In genomic region chr18:2662990-2663389, GRCh38 we compare ENCODE assay signal across 20 cellular contexts. TPM values are rescaled to one million over a fixed set of nuclear protein-coding genes. Genes with fewer than 3 reads are reported as not detected.
DNase-seq lines count a peak whose midpoint lies in the region; ATAC-seq and TF ChIP-seq lines count a peak whose summit lies in the region.
"Had no signal": no experiment of that assay in that cellular context is flagged by ENCODE, and none has a peak within 500 bp of the region (broad histone marks: within the 10 kb centered on the region; RNA-seq: fewer than 3 reads in every experiment).

No MANE protein-coding gene starts in this region.

- H3K27ac Mint-ChIP-seq in activated T-cell treated with anti-CD3 and anti-CD28 coated beads, Interleukin-2, amount 50 U/mL, for 24 hours: peak overlapping the region; percentile 82
- peak overlapping the region; percentile 59 for H3K27ac Mint-ChIP-seq in activated naive CD8-positive, alpha-beta T cell treated with anti-CD3 and anti-CD28 coated beads, Interleukin-2, amount 50 U/mL, for 24 hours
- H3K27ac Mint-ChIP-seq in GM23338: no peak overlapping the region

- intact Hi-C loops in spleen (cut with DNase I; ENCODE audit: low total_unique reads): no loop called here

- H3K27me3 ChIP-seq in spleen (replicated peaks in 1 of 7): no peaks in the 10 kb centered on the region
- 0 out of 2 replicates have a peak, but pooled peaks cover 5% of the 10 kb centered on the region for H3K27me3 ChIP-seq in GM23338 (ENCODE audit: insufficient read depth)
- H3K27me3 ChIP-seq: body of pancreas, foreskin keratinocyte, pancreas, suprapubic skin had no signal

- H4K20me1 ChIP-seq in GM23338 (replicated peaks; ENCODE audit: insufficient read depth): peaks cover 27% of the 10 kb centered on the region

- H3K36me3 ChIP-seq in spleen: peaks cover 0 to 37% (median 16%) of the 10 kb centered on the region in 6 donors
- peaks cover 11% of the 10 kb centered on the region; the same call in 1 of the 2 replicates for H3K36me3 ChIP-seq in GM23338 (ENCODE audit: insufficient read depth)

- no peaks in the 10 kb centered on the region for H3K27me3 Mint-ChIP-seq in activated T-cell treated with anti-CD3 and anti-CD28 coated beads, Interleukin-2, amount 50 U/mL, for 24 hours
- no peaks in the 10 kb centered on the region for H3K27me3 Mint-ChIP-seq in activated naive CD8-positive, alpha-beta T cell treated with anti-CD3 and anti-CD28 coated beads, Interleukin-2, amount 50 U/mL, for 24 hours
- H3K27me3 Mint-ChIP-seq in GM23338 (ENCODE audit: insufficient read depth, low read depth, poor library complexity): no peaks in the 10 kb centered on the region

- no peaks in the 10 kb centered on the region for H3F3A ChIP-seq in GM23338 (replicated peaks; ENCODE audit: low read depth)

- H3K4me3 ChIP-seq in spleen: peak overlapping the region in 1 of 8 donors; percentile 6
- H3K4me3 ChIP-seq in GM23338: no peak overlapping the region
- H3K4me3 ChIP-seq: body of pancreas, coronary artery, pancreas, suprapubic skin had no signal

- DNase-seq in activated T-cell treated with anti-CD3 and anti-CD28 coated beads, Interleukin-2, amount 50 U/mL, for 24 hours: no peak
- no peak for DNase-seq in activated T-cell treated with anti-CD3 and anti-CD28 coated beads, Interleukin-2, amount 50 U/mL, for 48 hours
- DNase-seq in activated naive CD8-positive, alpha-beta T cell treated with anti-CD3 and anti-CD28 coated beads, Interleukin-2, amount 50 U/mL, for 24 hours: no peak
- DNase-seq in spleen (peak; percentile 71), GM23338 (ENCODE audit: low spot score) (no peak)
- DNase-seq: ACHN; activated naive CD4-positive, alpha-beta T cell treated with Interleukin-2 at 50 U/mL for 16 hours; body of pancreas; COR-L47; foreskin keratinocyte; NCI-H1092 treated with DMSO at 0.1 percent for 48 hours; SK-N-SH had no signal

- H3K36me3 Mint-ChIP-seq in activated T-cell treated with anti-CD3 and anti-CD28 coated beads, Interleukin-2, amount 50 U/mL, for 24 hours (ENCODE audit: low read depth): peaks cover 77% of the 10 kb centered on the region
- peaks cover 46% of the 10 kb centered on the region for H3K36me3 Mint-ChIP-seq in activated naive CD8-positive, alpha-beta T cell treated with anti-CD3 and anti-CD28 coated beads, Interleukin-2, amount 50 U/mL, for 24 hours (ENCODE audit: low read depth)
- H3K36me3 Mint-ChIP-seq in GM23338 (ENCODE audit: low read depth): peaks cover 18% of the 10 kb centered on the region

- 54 to 71% (median 62%) methylated on average over 5 of the region's 5 CpGs for WGBS in spleen, 5 donors

- no peaks in the 10 kb centered on the region for H3K9me3 ChIP-seq in spleen
- H3K9me3 ChIP-seq: body of pancreas, pancreas, SK-N-SH, suprapubic skin had no signal

- H3K79me2 ChIP-seq in GM23338 (replicated peaks; ENCODE audit: insufficient read depth): peaks cover 75% of the 10 kb centered on the region

- no peak overlapping the region for H3K4me2 ChIP-seq in GM23338
- H3K4me2 ChIP-seq: KMS-11, SK-N-SH had no signal

- H3K9me3 Mint-ChIP-seq in activated T-cell treated with anti-CD3 and anti-CD28 coated beads, Interleukin-2, amount 50 U/mL, for 24 hours: peaks cover 2% of the 10 kb centered on the region
- no peaks in the 10 kb centered on the region for H3K9me3 Mint-ChIP-seq in activated naive CD8-positive, alpha-beta T cell treated with anti-CD3 and anti-CD28 coated beads, Interleukin-2, amount 50 U/mL, for 24 hours
- no peaks in the 10 kb centered on the region for H3K9me3 Mint-ChIP-seq in GM23338

- no peak for TF ChIP-seq POLR2A in spleen (IDR thresholded peaks at IDR 0.05)

- H3K4me1 Mint-ChIP-seq in activated T-cell treated with anti-CD3 and anti-CD28 coated beads, Interleukin-2, amount 50 U/mL, for 24 hours (ENCODE audit: low read depth): peaks cover 74% of the 10 kb centered on the region
- H3K4me1 Mint-ChIP-seq in activated naive CD8-positive, alpha-beta T cell treated with anti-CD3 and anti-CD28 coated beads, Interleukin-2, amount 50 U/mL, for 24 hours: peaks cover 65% of the 10 kb centered on the region
- no peaks in the 10 kb centered on the region for H3K4me1 Mint-ChIP-seq in GM23338

- no peaks in the 10 kb centered on the region for H3K9me2 ChIP-seq in GM23338 (ENCODE audit: insufficient read depth)
- H3K9me2 ChIP-seq: SK-N-SH had no signal

- TF ChIP-seq CTCF in spleen (IDR thresholded peaks at IDR 0.05 in 8 of 11, conservative IDR thresholded peaks at IDR 0.05 in 3 of 11): no peak
- TF ChIP-seq CTCF in GM23338 (conservative IDR thresholded peaks at IDR 0.05; ENCODE audit: low read depth in 2 of 2): no peak

- no peak overlapping the region for H3K27ac ChIP-seq in spleen
- no peak overlapping the region for H3K27ac ChIP-seq in GM23338 (ENCODE audit: low read depth)
- H3K27ac ChIP-seq: body of pancreas, coronary artery, foreskin keratinocyte, KMS-11, pancreas, suprapubic skin had no signal

- H2AFZ ChIP-seq in GM23338: no peak overlapping the region

- peak overlapping the region; percentile 33 for H3K4me3 Mint-ChIP-seq in activated T-cell treated with anti-CD3 and anti-CD28 coated beads, Interleukin-2, amount 50 U/mL, for 24 hours
- no peak overlapping the region for H3K4me3 Mint-ChIP-seq in activated naive CD8-positive, alpha-beta T cell treated with anti-CD3 and anti-CD28 coated beads, Interleukin-2, amount 50 U/mL, for 24 hours
- no peak overlapping the region for H3K4me3 Mint-ChIP-seq in GM23338

- ATAC-seq in HG03442 (IDR thresholded peaks at IDR 0.05; ENCODE audit: unreplicated experiment) (peak; percentile 37), GM21737 (IDR thresholded peaks at IDR 0.05; ENCODE audit: unreplicated experiment) (no peak), HG03432 (IDR thresholded peaks at IDR 0.05; ENCODE audit: unreplicated experiment) (no peak), GM23338 (no peak)
- ATAC-seq in activated naive CD8-positive, alpha-beta T cell treated with anti-CD3 and anti-CD28 coated beads, Interleukin-2, amount 50 U/mL, for 24 hours: no peak
- ATAC-seq: body of pancreas, foreskin keratinocyte, Panc1, pancreas had no signal

- H3K4me1 ChIP-seq in spleen (peaks cover 30 to 96% (median 75%) of the 10 kb centered on the region in 6 donors), GM23338 (ENCODE audit: insufficient read depth) (no peaks in the 10 kb centered on the region)

TF ChIP-seq in GM23338, 12 proteins besides CTCF, POLR2A, EP300 and RAD21:
- TF ChIP-seq NANOG (IDR thresholded peaks at IDR 0.05; ENCODE audit: borderline replicate concordance) (no peak), ZNF114 (CRISPR knock-in tag; IDR thresholded peaks at IDR 0.05) (no peak), EZH2 (IDR thresholded peaks at IDR 0.05; ENCODE audit: low read depth, unreplicated experiment) (no peak)

RNA-seq across cellular contexts. Expression of gene SMCHD1, which starts 7.5 kb away (rescaled TPM):
- 100 to 1,000 TPM; 142 to 361 (median 203) TPM for total RNA-seq in spleen
- polyA plus RNA-seq in spleen (10 to 100 TPM; 14.7 to 15.5 (median 15.1) TPM), GM23338 (2016; fragmentation: Nextera tagmentation; extraction: Ambion mirVana) (6.6 and 7.7 TPM in 2 replicates)
- 37.9 and 39.0 TPM in 2 replicates for total RNA-seq in GM23338 (2014; rRNA removed; shearing (Covaris generic))
